In genomic region chr13:56396318-56396717, GRCh38 we compare ENCODE assay signal across 35 cellular contexts.
"Had no signal": no experiment of that assay in that cellular context is flagged by ENCODE, and none has a peak within 500 bp of the region (broad histone marks: within the 10 kb centered on the region; RNA-seq: fewer than 3 reads in every experiment).

No MANE protein-coding gene starts in this region.

- H3K4me2 ChIP-seq: KMS-11 had no signal

- H3K9me3 ChIP-seq: MG63 had no signal

- DNase-seq: Karpas-422, Kasumi-1, MG63, MM.1S, MV-4-11, NCI-H1048, NCI-H1092, NCI-H1092 treated with DMSO at 0.1 percent for 48 hours, NCI-H1105, NCI-H1105 treated with DMSO at 0.1 percent for 48 hours, NCI-H1417, NCI-H1417 treated with DMSO at 0.1 percent for 48 hours, NCI-H1436, NCI-H1436 treated with DMSO at 0.1 percent for 48 hours, NCI-H146, NCI-H1694, NCI-H1694 treated with DMSO at 0.1 percent for 48 hours, NCI-H187, NCI-H187 treated with DMSO at 0.1 percent for 48 hours, NCI-H1930, NCI-H2029, NCI-H2029 treated with DMSO at 0.1 percent for 48 hours, NCI-H2081, NCI-H2081 treated with DMSO at 0.1 percent for 48 hours, NCI-H2107, NCI-H2171, NCI-H2171 treated with DMSO at 0.1 percent for 48 hours, NCI-H2227 treated with DMSO at 0.1 percent for 48 hours, NCI-H226, NCI-H345, NCI-H446, NCI-H446 treated with DMSO at 0.1 percent for 48 hours, NCI-H510A, NCI-H510A treated with DMSO at 0.1 percent for 48 hours had no signal

- H3K27ac ChIP-seq: KMS-11 had no signal

- H3K27me3 ChIP-seq: MG63 had no signal

- H3K36me3 ChIP-seq: MG63 had no signal

- H3K4me3 ChIP-seq: MG63 had no signal
